21 cellular contexts compared by ENCODE assay signal in the genomic region with DNA sequence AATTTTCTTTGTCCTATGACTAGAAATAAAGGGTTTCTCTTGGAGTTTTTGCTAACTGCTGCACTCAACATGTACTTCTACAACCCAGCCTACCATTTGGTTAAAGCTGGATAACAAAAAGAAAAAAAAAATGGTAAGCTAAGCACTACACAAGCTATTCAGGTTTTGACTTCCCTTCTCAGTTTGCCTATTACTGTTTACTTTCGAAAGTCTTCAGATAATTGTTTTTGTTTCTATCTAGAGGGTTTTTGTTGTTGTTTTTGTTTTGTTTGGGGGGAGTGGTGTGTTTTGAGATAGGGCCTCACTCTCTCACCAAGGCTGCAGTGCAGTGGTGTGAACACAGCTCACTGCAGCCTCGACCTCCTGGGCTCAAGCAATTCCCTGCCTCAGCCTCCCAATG. TPM values are rescaled to one million over a fixed set of nuclear protein-coding genes. Genes with fewer than 3 reads are reported as not detected.
A peak's percentile ranks its signal among the peaks of the same experiment; 100 is the strongest.
DNase-seq lines count a peak whose midpoint lies in the region; ATAC-seq and TF ChIP-seq lines count a peak whose summit lies in the region.
"Had no signal": no experiment of that assay in that cellular context is flagged by ENCODE, and none has a peak within 500 bp of the region (broad histone marks: within the 10 kb centered on the region; RNA-seq: fewer than 3 reads in every experiment).

No MANE protein-coding gene starts in this region.

- no peak overlapping the region for H3K27ac Mint-ChIP-seq in neural progenitor cell
- H3K27ac Mint-ChIP-seq: activated naive CD8-positive, alpha-beta T cell treated with anti-CD3 and anti-CD28 coated beads, Interleukin-2, amount 50 U/mL, for 24 hours; activated T-helper 17 cell treated with anti-CD3 and anti-CD28 coated beads, Interleukin-2, amount 50 U/mL, for 72 hours; brain had no signal

- intact Hi-C loops in mucosa of descending colon (cut with DNase I, micrococcal nuclease) = no loop called here

- peak; percentile 66 for ATAC-seq in GM21381 (IDR thresholded peaks at IDR 0.05; ENCODE audit: unreplicated experiment)
- ATAC-seq in HG02642 (IDR thresholded peaks at IDR 0.05; ENCODE audit: poor library complexity, unreplicated experiment) = peak; percentile 64
- peak; percentile 68 for ATAC-seq in HG03442 (IDR thresholded peaks at IDR 0.05; ENCODE audit: unreplicated experiment)
- no peak for ATAC-seq in mucosa of descending colon
- ATAC-seq: A549; activated naive CD8-positive, alpha-beta T cell treated with anti-CD3 and anti-CD28 coated beads, Interleukin-2, amount 50 U/mL, for 24 hours; activated T-helper 17 cell treated with anti-CD3 and anti-CD28 coated beads, Interleukin-2, amount 50 U/mL, for 72 hours; upper lobe of right lung had no signal

- H2AFZ ChIP-seq in neural progenitor cell (replicated peaks) = no peak overlapping the region

- H3K27ac ChIP-seq in neural progenitor cell = no peak overlapping the region
- H3K27ac ChIP-seq: A549, KMS-11, left ventricle myocardium inferior, upper lobe of right lung had no signal

- H3K36me3 ChIP-seq in neural progenitor cell (peaks cover 2% of the 10 kb centered on the region), mucosa of descending colon (ENCODE audit: low read depth) (no peaks in the 10 kb centered on the region)
- H3K36me3 ChIP-seq: upper lobe of right lung had no signal

- peaks cover 5% of the 10 kb centered on the region for H3K4me1 Mint-ChIP-seq in neural progenitor cell
- H3K4me1 Mint-ChIP-seq: brain had no signal

- peaks cover 2% of the 10 kb centered on the region for H3K27me3 Mint-ChIP-seq in neural progenitor cell (ENCODE audit: insufficient read depth, low read depth)
- H3K27me3 Mint-ChIP-seq: activated naive CD8-positive, alpha-beta T cell treated with anti-CD3 and anti-CD28 coated beads, Interleukin-2, amount 50 U/mL, for 24 hours; activated T-helper 17 cell treated with anti-CD3 and anti-CD28 coated beads, Interleukin-2, amount 50 U/mL, for 72 hours had no signal

- no peak overlapping the region for H3K4me3 Mint-ChIP-seq in neural progenitor cell
- H3K4me3 Mint-ChIP-seq: activated naive CD8-positive, alpha-beta T cell treated with anti-CD3 and anti-CD28 coated beads, Interleukin-2, amount 50 U/mL, for 24 hours; activated T-helper 17 cell treated with anti-CD3 and anti-CD28 coated beads, Interleukin-2, amount 50 U/mL, for 72 hours; brain had no signal

- no peak overlapping the region for H3K9ac ChIP-seq in neural progenitor cell
- H3K9ac ChIP-seq: KMS-11 had no signal

- H3K4me1 ChIP-seq in neural progenitor cell (peaks cover 12% of the 10 kb centered on the region), mucosa of descending colon (ENCODE audit: low read depth) (no peaks in the 10 kb centered on the region)
- H3K4me1 ChIP-seq: left ventricle myocardium inferior, upper lobe of right lung had no signal

- no peaks in the 10 kb centered on the region for H3F3A ChIP-seq in neural progenitor cell (ENCODE audit: low read depth)

- H4K20me1 ChIP-seq in neural progenitor cell (ENCODE audit: low read depth) = peaks cover 11% of the 10 kb centered on the region

- H3K4me3 ChIP-seq in GM12865 (ENCODE audit: low read depth, low read length) = no peak overlapping the region
- H3K4me3 ChIP-seq in neural progenitor cell = no peak overlapping the region
- H3K4me3 ChIP-seq in mucosa of descending colon = no peak overlapping the region
- H3K4me3 ChIP-seq: A549, left ventricle myocardium inferior, upper lobe of right lung had no signal

- H3K36me3 Mint-ChIP-seq in neural progenitor cell = peaks cover 41% of the 10 kb centered on the region

- DNase-seq in GM12865 (ENCODE audit: low read depth) = peak; percentile 61
- DNase-seq in COLO829 (ENCODE audit: low spot score) = no peak
- DNase-seq in hippocampal formation (lab: John Stamatoyannopoulos, UW) = no peak
- no peak for DNase-seq in neural progenitor cell (ENCODE audit: low spot score)
- DNase-seq in mucosa of descending colon = no peak
- DNase-seq: activated CD4-positive, alpha-beta T cell treated with anti-CD3 and anti-CD28 coated beads for 1 hour; activated naive CD8-positive, alpha-beta T cell treated with anti-CD3 and anti-CD28 coated beads, Interleukin-2, amount 50 U/mL, for 24 hours; C1 segment of cervical spinal cord; head of caudate nucleus; left ventricle myocardium inferior; NCI-H1105 treated with DMSO at 0.1 percent for 48 hours; NCI-H526 treated with DMSO at 0.1 percent for 48 hours; stimulated activated CD4-positive, alpha-beta T cell treated with anti-CD3 and anti-CD28 coated beads, Interleukin-4, amount 100 ng/mL, for 4 hours; upper lobe of right lung had no signal

- no peaks in the 10 kb centered on the region for H3K9me3 ChIP-seq in neural progenitor cell (ENCODE audit: low read depth)
- no peaks in the 10 kb centered on the region for H3K9me3 ChIP-seq in mucosa of descending colon
- H3K9me3 ChIP-seq: A549, upper lobe of right lung had no signal

- H3K9me3 Mint-ChIP-seq in neural progenitor cell = peaks cover 9% of the 10 kb centered on the region
- H3K9me3 Mint-ChIP-seq: activated naive CD8-positive, alpha-beta T cell treated with anti-CD3 and anti-CD28 coated beads, Interleukin-2, amount 50 U/mL, for 24 hours had no signal

- H3K27me3 ChIP-seq in neural progenitor cell = no peaks in the 10 kb centered on the region
- H3K27me3 ChIP-seq: upper lobe of right lung had no signal

- peaks cover 41% of the 10 kb centered on the region for H3K79me2 ChIP-seq in neural progenitor cell (ENCODE audit: low read depth)

- no peak for TF ChIP-seq CTCF in GM12865 (IDR thresholded peaks at IDR 0.05; ENCODE audit: insufficient read depth, low read depth, low read length, missing control alignments)
- TF ChIP-seq CTCF in neural progenitor cell (IDR thresholded peaks at IDR 0.05) = no peak
- no peak for TF ChIP-seq CTCF in mucosa of descending colon (IDR thresholded peaks at IDR 0.05)

- H3K4me2 ChIP-seq in neural progenitor cell = no peak overlapping the region
- H3K4me2 ChIP-seq: A549, KMS-11 had no signal

RNA-seq across cellular contexts. Expression of gene CLOCK, which starts 46.6 kb away (rescaled TPM):
- total RNA-seq in neural progenitor cell (ENCODE audit: low replicate concordance) (30.2 and 35.9 TPM in 2 replicates), mucosa of descending colon (10 to 100 TPM; 17.4 to 33.1 (median 25.3) TPM)
